In the genomic region with DNA sequence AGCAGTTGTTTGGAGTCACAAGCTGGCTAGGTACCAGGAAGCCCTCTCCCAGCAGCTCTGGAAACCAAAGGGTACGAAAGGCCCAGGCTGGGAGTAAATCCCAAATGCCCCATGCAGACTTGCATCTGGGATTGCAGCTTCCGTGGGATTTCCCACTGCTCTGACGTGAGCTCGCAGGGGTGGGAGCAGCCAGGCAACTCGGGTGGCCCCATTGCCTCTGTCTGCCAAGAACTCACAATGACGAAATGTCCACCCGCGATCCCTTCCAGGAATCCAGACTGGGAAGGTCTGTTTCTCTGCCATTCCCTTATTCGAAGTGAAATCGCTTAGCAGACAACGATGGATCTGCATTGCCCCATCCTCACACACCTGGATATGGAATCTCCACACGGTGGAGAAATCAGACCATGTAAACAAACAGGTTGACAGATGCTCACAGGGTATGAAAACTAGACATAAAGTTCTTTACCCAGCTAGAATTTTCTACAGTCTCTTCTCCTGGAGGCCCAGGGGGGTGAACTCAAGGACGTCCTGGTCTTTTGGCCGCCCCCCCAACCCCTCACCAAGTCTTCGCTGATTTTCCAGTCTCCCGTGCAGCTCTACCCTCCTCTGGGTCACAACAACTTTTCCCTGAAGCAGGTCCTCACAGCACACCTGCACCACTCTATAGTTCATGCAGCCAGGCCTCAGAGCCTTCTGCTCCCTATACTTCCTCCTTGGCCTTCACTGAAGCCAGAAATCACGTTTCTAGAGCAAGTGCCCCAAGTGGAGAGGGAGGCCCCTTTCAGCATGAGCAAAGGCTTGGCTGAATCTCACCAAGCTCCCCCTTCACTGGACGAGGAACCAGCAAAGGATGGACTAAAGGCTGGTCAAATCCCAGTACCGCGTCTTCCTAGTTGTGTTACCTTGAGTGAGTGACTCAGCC, we compare ENCODE assay signal across 11 cellular contexts. TPM values are rescaled to one million over a fixed set of nuclear protein-coding genes. Genes with fewer than 3 reads are reported as not detected.
DNase-seq lines count a peak whose midpoint lies in the region; ATAC-seq and TF ChIP-seq lines count a peak whose summit lies in the region.
"Had no signal": no experiment of that assay in that cellular context is flagged by ENCODE, and none has a peak within 500 bp of the region (broad histone marks: within the 10 kb centered on the region; RNA-seq: fewer than 3 reads in every experiment).

No MANE protein-coding gene starts in this region.

- H3K27me3 ChIP-seq in OCI-LY1 (ENCODE audit: insufficient read depth, low read length) (no peaks in the 10 kb centered on the region), mesendoderm (ENCODE audit: insufficient read depth, low read length, poor library complexity) (no peaks in the 10 kb centered on the region), thoracic aorta (replicated peaks; ENCODE audit: insufficient read depth) (no peaks in the 10 kb centered on the region)

- peak; percentile 91 for DNase-seq in fibroblast of gingiva (ENCODE audit: low read depth)
- DNase-seq in mesendoderm: no peak
- DNase-seq in thoracic aorta (ENCODE audit: low spot score): no peak
- no peak for DNase-seq in HT-29 (ENCODE audit: low spot score)
- DNase-seq in GM13976 (ENCODE audit: low spot score): no peak
- DNase-seq in NCI-H2196 (lab: John Stamatoyannopoulos, UW; ENCODE audit: unreplicated experiment): no peak
- DNase-seq: activated CD4-positive, alpha-beta T cell treated with anti-CD3 and anti-CD28 coated beads, Interleukin-2, amount 50 U/mL, for 1 hour; DMS79; NCI-H2029 had no signal

- H3K18ac ChIP-seq in mesendoderm (ENCODE audit: low read length): peak overlapping the region; percentile 42

- H3K4me3 ChIP-seq in OCI-LY1 (ENCODE audit: low read depth, low read length, poor library complexity, severe bottlenecking) (no peak overlapping the region), mesendoderm (ENCODE audit: low read length) (no peak overlapping the region), thoracic aorta (peak overlapping the region; percentile 22)

- H3K36me3 ChIP-seq in OCI-LY1 (ENCODE audit: insufficient read depth, low read length) (no peaks in the 10 kb centered on the region), mesendoderm (ENCODE audit: control insufficient read depth, insufficient read depth, low read length) (no peaks in the 10 kb centered on the region), thoracic aorta (no peaks in the 10 kb centered on the region)

- WGBS in mesendoderm (ENCODE audit: extremely low coverage, insufficient coverage, low lambda C conversion rate): no CpG with 5 or more reads among the region's 20 CpGs

- H2AFZ ChIP-seq in OCI-LY1 (ENCODE audit: low read length): no peak overlapping the region

- H3K79me1 ChIP-seq in mesendoderm (ENCODE audit: low read length): peaks cover 29% of the 10 kb centered on the region

- in situ Hi-C loops in GM13976 (cut with MboI; ENCODE audit: low sequenced_read_pairs, unreplicated experiment): no loop called here

- peak overlapping the region; percentile 62 for H3K56ac ChIP-seq in mesendoderm (ENCODE audit: low read length)

- no peaks in the 10 kb centered on the region for H4K20me1 ChIP-seq in OCI-LY1 (ENCODE audit: insufficient read depth, low read length)

- H4K8ac ChIP-seq in mesendoderm (ENCODE audit: low read depth, low read length): no peak overlapping the region

- peak overlapping the region; percentile 46 for H3K4ac ChIP-seq in mesendoderm (ENCODE audit: low read depth, low read length)

- H3K27ac ChIP-seq in OCI-LY1 (ENCODE audit: low read depth, low read length, poor library complexity, severe bottlenecking) (peak overlapping the region; percentile 35), mesendoderm (ENCODE audit: low read depth, low read length) (no peak overlapping the region), thoracic aorta (peak overlapping the region in 1 of 2 donors; percentile 32)

- H2BK15ac ChIP-seq in mesendoderm (replicated peaks; ENCODE audit: low read depth): no peak overlapping the region

- no peak overlapping the region for H3K4me2 ChIP-seq in OCI-LY1 (ENCODE audit: low read length)
- H3K4me2 ChIP-seq in mesendoderm (ENCODE audit: low read length): no peak overlapping the region

- no peaks in the 10 kb centered on the region for H3K9me3 ChIP-seq in OCI-LY1 (ENCODE audit: low read length)
- no peaks in the 10 kb centered on the region for H3K9me3 ChIP-seq in thoracic aorta

- H2BK120ac ChIP-seq in mesendoderm (ENCODE audit: low read depth, low read length): no peak overlapping the region

- H2BK5ac ChIP-seq in mesendoderm (ENCODE audit: low read length): peak overlapping the region; percentile 69

- no peak overlapping the region for H3K23ac ChIP-seq in mesendoderm (ENCODE audit: low read length)

- no peaks in the 10 kb centered on the region for H3F3A ChIP-seq in OCI-LY1 (ENCODE audit: insufficient read depth, low read length)

- H3K9ac ChIP-seq in OCI-LY1 (ENCODE audit: low read length) (no peak overlapping the region), mesendoderm (ENCODE audit: low read length) (peak overlapping the region; percentile 19)

- no peak overlapping the region for H4K5ac ChIP-seq in mesendoderm (ENCODE audit: low read length)

- no peaks in the 10 kb centered on the region for H3K9me2 ChIP-seq in OCI-LY1 (ENCODE audit: low read depth, low read length)

- H3K79me2 ChIP-seq in OCI-LY1 (ENCODE audit: insufficient read depth, low read length): no peaks in the 10 kb centered on the region
- peaks cover 36% of the 10 kb centered on the region for H3K79me2 ChIP-seq in mesendoderm (ENCODE audit: control insufficient read depth, insufficient read depth, low read length)

- ATAC-seq in thoracic aorta (ENCODE audit: insufficient number of reproducible peaks, low FRiP score, low read depth) (no peak), HG03457 (IDR thresholded peaks at IDR 0.05; ENCODE audit: unreplicated experiment) (no peak)

- H2AK5ac ChIP-seq in mesendoderm (ENCODE audit: low read length): peak overlapping the region; percentile 78

- no peak for TF ChIP-seq CTCF in OCI-LY1 (IDR thresholded peaks at IDR 0.05; ENCODE audit: low read length)
- no peak for TF ChIP-seq CTCF in thoracic aorta (IDR thresholded peaks at IDR 0.05)
- no peak for TF ChIP-seq CTCF in GM13976 (IDR thresholded peaks at IDR 0.05; ENCODE audit: borderline replicate concordance, control extremely low read depth, extremely low read depth, insufficient read depth, missing control alignments)

- peaks cover 42% of the 10 kb centered on the region for H3K4me1 ChIP-seq in OCI-LY1 (ENCODE audit: insufficient read depth, low read length, severe bottlenecking)
- peaks cover 50% of the 10 kb centered on the region for H3K4me1 ChIP-seq in mesendoderm (ENCODE audit: control insufficient read depth, low read depth, low read length)
- peaks cover 15 to 47% of the 10 kb centered on the region in 2 donors for H3K4me1 ChIP-seq in thoracic aorta (ENCODE audit: control insufficient read depth in 1 of 2, low read depth in 2 of 2)

RNA-seq across cellular contexts. Expression of a gene that starts 20.0 kb away (rescaled TPM):
- polyA plus RNA-seq in mesendoderm (2013, experiment 1 of 2): 7.7 TPM
- polyA plus RNA-seq in mesendoderm (2013, experiment 2 of 2): 7.8 TPM
- total RNA-seq in thoracic aorta: 10 to 100 TPM; 28.3 to 51.5 TPM
- total RNA-seq in HT-29 (2014; rRNA removed; shearing (Covaris generic)): 2.7 and 3.0 TPM in 2 replicates
